17 cellular contexts compared by ENCODE assay signal in genomic region chr9:72552356-72552755, GRCh38. TPM values are rescaled to one million over a fixed set of nuclear protein-coding genes. Genes with fewer than 3 reads are reported as not detected.
DNase-seq lines count a peak whose midpoint lies in the region; ATAC-seq, FAIRE-seq and TF ChIP-seq lines count a peak whose summit lies in the region.
"Had no signal": no experiment of that assay in that cellular context is flagged by ENCODE, and none has a peak within 500 bp of the region (broad histone marks: within the 10 kb centered on the region; RNA-seq: fewer than 3 reads in every experiment).

No MANE protein-coding gene starts in this region.

- no peak for TF ChIP-seq POLR2A in A549 (IDR thresholded peaks at IDR 0.05; ENCODE audit: low read length)

- no peak overlapping the region for H3K4me2 ChIP-seq in A549
- H3K4me2 ChIP-seq in neural progenitor cell, result no peak overlapping the region

- no peak overlapping the region for H3K4me3 Mint-ChIP-seq in neural progenitor cell

- H3K27me3 ChIP-seq in neural progenitor cell, result no peaks in the 10 kb centered on the region
- H3K27me3 ChIP-seq: SJSA1 had no signal

- H3K4me1 Mint-ChIP-seq in neural progenitor cell, result peaks cover 13% of the 10 kb centered on the region

- H3K4me3 ChIP-seq in A549, result no peak overlapping the region
- no peak overlapping the region for H3K4me3 ChIP-seq in neural progenitor cell
- H3K4me3 ChIP-seq: SJSA1 had no signal

- DNase-seq in A549 (ENCODE audit: low read depth in 1 of 2, low spot score in 1 of 2) (no peak), NCI-H82 treated with DMSO at 0.1 percent for 48 hours (lab: John Stamatoyannopoulos, UW; ENCODE audit: unreplicated experiment) (peak; percentile 77), left lobe of liver (ENCODE audit: low spot score) (no peak), neural progenitor cell (ENCODE audit: low spot score) (no peak), AG08395 (ENCODE audit: low spot score) (no peak), RCC 7860 (ENCODE audit: low spot score) (no peak), NCI-H2029 treated with DMSO at 0.1 percent for 48 hours (lab: John Stamatoyannopoulos, UW) (no peak), AML-193 (lab: John Stamatoyannopoulos, UW) (no peak)
- DNase-seq: DMS153, H7, NCI-H1436, NCI-H2029, NCI-H2171 treated with DMSO at 0.1 percent for 48 hours, NCI-H446 treated with DMSO at 0.1 percent for 48 hours had no signal

- no peak overlapping the region for H2AFZ ChIP-seq in neural progenitor cell (replicated peaks)

- no peak overlapping the region for H3K9ac ChIP-seq in neural progenitor cell

- H3K27ac ChIP-seq in A549, result peak overlapping the region; percentile 51 to 88; a peak in 5 of 6 replicates
- H3K27ac ChIP-seq in neural progenitor cell, result no peak overlapping the region
- H3K27ac ChIP-seq: SJSA1 had no signal

- H3K4me1 ChIP-seq in A549, result peaks cover 55% of the 10 kb centered on the region
- peaks cover 2% of the 10 kb centered on the region for H3K4me1 ChIP-seq in neural progenitor cell

- H3K27me3 Mint-ChIP-seq in neural progenitor cell (ENCODE audit: insufficient read depth, low read depth), result peaks cover 2% of the 10 kb centered on the region

- no peak for TF ChIP-seq EP300 in A549 (IDR thresholded peaks at IDR 0.05)

- no peaks in the 10 kb centered on the region for H3K36me3 ChIP-seq in neural progenitor cell
- H3K36me3 ChIP-seq: SJSA1 had no signal

- TF ChIP-seq CTCF in A549 (IDR thresholded peaks at IDR 0.05), result no peak
- no peak for TF ChIP-seq CTCF in neural progenitor cell (IDR thresholded peaks at IDR 0.05)

- H3K36me3 Mint-ChIP-seq in neural progenitor cell, result no peaks in the 10 kb centered on the region

- no peaks in the 10 kb centered on the region for H3F3A ChIP-seq in neural progenitor cell (ENCODE audit: low read depth)

- CTCF ChIA-PET in A549 (lab: Yijun Ruan, JAX), result interaction anchor here (1.0 to 1.4 kb wide), 5 partner anchors 23 to 271 kb away, joined by 3 to 6 read pairs (median 3); partner anchors contain the start of gene ZFAND5

- FAIRE-seq in A549 (lab: Jason Lieb, UNC) (no peak), RCC 7860 (lab: Jason Lieb, UNC) (no peak)

- H3K27ac Mint-ChIP-seq in neural progenitor cell, result peak overlapping the region; percentile 46

- no peaks in the 10 kb centered on the region for H3K79me2 ChIP-seq in neural progenitor cell (ENCODE audit: low read depth)

- 0% methylated on average over 1 of the region's 1 CpG for WGBS in A549 (ENCODE audit: missing lambda C conversion rate)

- POLR2A ChIA-PET in A549 (lab: Yijun Ruan, JAX), result interaction anchor here (0.5 to 2.2 kb wide), 2 partner anchors 106 to 187 kb away, joined by 3 to 5 read pairs; partner anchors contain the start of gene ZFAND5

- no peaks in the 10 kb centered on the region for H4K20me1 ChIP-seq in neural progenitor cell (ENCODE audit: low read depth)

- H3K9me3 Mint-ChIP-seq in neural progenitor cell, result no peaks in the 10 kb centered on the region

- ATAC-seq in A549 (no peak), left lobe of liver (peak; percentile 36)

- TF ChIP-seq RAD21 in A549 (conservative IDR thresholded peaks at IDR 0.05 in 1 of 2, IDR thresholded peaks at IDR 0.05 in 1 of 2), result no peak

- no peaks in the 10 kb centered on the region for H3K9me3 ChIP-seq in A549
- no peaks in the 10 kb centered on the region for H3K9me3 ChIP-seq in neural progenitor cell (ENCODE audit: low read depth)
- H3K9me3 ChIP-seq: SJSA1 had no signal

TF ChIP-seq in A549, 52 proteins besides CTCF, POLR2A, EP300 and RAD21:
- TF ChIP-seq ZFP36 (IDR thresholded peaks at IDR 0.05; ENCODE audit: borderline replicate concordance, partially characterized antibody) (no peak), PHF8 (IDR thresholded peaks at IDR 0.05; ENCODE audit: borderline replicate concordance, low read depth) (no peak), CBX8 (IDR thresholded peaks at IDR 0.05) (no peak), NR3C1 (IDR thresholded peaks at IDR 0.05) (no peak), CHD4 (IDR thresholded peaks at IDR 0.05; ENCODE audit: borderline replicate concordance) (no peak), REST (IDR thresholded peaks at IDR 0.05) (no peak), HOXA7 (CRISPR knock-in tag; IDR thresholded peaks at IDR 0.05) (no peak), HOXB5 (CRISPR knock-in tag; IDR thresholded peaks at IDR 0.05) (no peak), USF2 (IDR thresholded peaks at IDR 0.05) (no peak), ZNF302 (CRISPR knock-in tag; IDR thresholded peaks at IDR 0.05) (no peak), TFCP2L1 (CRISPR knock-in tag; IDR thresholded peaks at IDR 0.05) (no peak), HDAC2 (IDR thresholded peaks at IDR 0.05) (no peak), RCOR1 (IDR thresholded peaks at IDR 0.05; ENCODE audit: low read depth, low read length) (no peak), CEBPB (IDR thresholded peaks at IDR 0.05) (no peak), FOXS1 (CRISPR knock-in tag; IDR thresholded peaks at IDR 0.05) (no peak), FOSL2 (IDR thresholded peaks at IDR 0.05) (no peak), FOSL2 (CRISPR knock-in tag; IDR thresholded peaks at IDR 0.05) (no peak)
- TF ChIP-seq, protein P1, sequence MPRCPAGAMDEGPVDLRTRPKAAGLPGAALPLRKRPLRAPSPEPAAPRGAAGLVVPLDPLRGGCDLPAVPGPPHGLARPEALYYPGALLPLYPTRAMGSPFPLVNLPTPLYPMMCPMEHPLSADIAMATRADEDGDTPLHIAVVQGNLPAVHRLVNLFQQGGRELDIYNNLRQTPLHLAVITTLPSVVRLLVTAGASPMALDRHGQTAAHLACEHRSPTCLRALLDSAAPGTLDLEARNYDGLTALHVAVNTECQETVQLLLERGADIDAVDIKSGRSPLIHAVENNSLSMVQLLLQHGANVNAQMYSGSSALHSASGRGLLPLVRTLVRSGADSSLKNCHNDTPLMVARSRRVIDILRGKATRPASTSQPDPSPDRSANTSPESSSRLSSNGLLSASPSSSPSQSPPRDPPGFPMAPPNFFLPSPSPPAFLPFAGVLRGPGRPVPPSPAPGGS (IDR thresholded peaks at IDR 0.05), result no peak

RNA-seq across cellular contexts. Expression of gene TMC1, which starts 30.9 kb away (rescaled TPM):
- polyA plus RNA-seq in A549 (2011; rRNA removed) (0.12 and 0.29 TPM in 2 replicates), A549 (2017; fragmentation: RNase III; extraction: RNeasy Plus Mini Kit Qiagen cat#74134 plus additional on column Dnase treatment) (0.01 to 0.18 TPM (median 0.17 TPM) in 3 replicates)
- 0.01 and 0.03 TPM in 2 replicates for polyA plus RNA-seq in A549 (2012; cell fraction: cytosol; rRNA removed)
- 0.04 TPM in 1 of 2 replicates, not detected in the other for polyA plus RNA-seq in A549 (2012; cell fraction: nucleus; rRNA removed)
- polyA minus RNA-seq in A549 (2011; rRNA and poly(A)+ RNA removed), result 0.12 and 0.49 TPM in 2 replicates
- total RNA-seq in left lobe of liver (0.18 TPM), neural progenitor cell (ENCODE audit: low replicate concordance) (not detected in 2 replicates)
- total RNA-seq: A172, H7, HT1080 had no signal
